In genomic region chrX:71365356-71365875, GRCh38 we compare ENCODE assay signal across 8 cellular contexts. TPM values are rescaled to one million over a fixed set of nuclear protein-coding genes. Genes with fewer than 3 reads are reported as not detected.
DNase-seq lines count a peak whose midpoint lies in the region; ATAC-seq and TF ChIP-seq lines count a peak whose summit lies in the region.

No MANE protein-coding gene starts in this region.

- peaks cover 18% of the 10 kb centered on the region for H3K36me3 Mint-ChIP-seq in activated T-helper 1 cell treated with anti-CD3 and anti-CD28 coated beads, Interleukin-12 subunit alpha, Interleukin-12 subunit beta, Interleukin-2, Interleukin-4 antibody, amounts not matched to agents 30 ng/mL and 10 ng/mL and 1 ng/mL, durations not matched to agents 14 hours and 24 hours and 36 hours (ENCODE audit: low read depth)
- H3K36me3 Mint-ChIP-seq in immature natural killer cell: no peaks in the 10 kb centered on the region

- H3K36me3 ChIP-seq in HAP-1 (replicated peaks) (peaks cover 21% of the 10 kb centered on the region), thymus (ENCODE audit: control insufficient read depth, insufficient read depth) (peaks cover 3% of the 10 kb centered on the region)

- 5% methylated on average over 16 of the region's 16 CpGs for WGBS in thymus

- no peaks in the 10 kb centered on the region for H3K9me3 ChIP-seq in HAP-1
- H3K9me3 ChIP-seq in thymus (ENCODE audit: control insufficient read depth): no peaks in the 10 kb centered on the region

- ATAC-seq in GM21526 (IDR thresholded peaks at IDR 0.05; ENCODE audit: low FRiP score, unreplicated experiment): no peak

- H3K4me1 ChIP-seq in HAP-1 (peaks cover 10% of the 10 kb centered on the region), thymus (ENCODE audit: control insufficient read depth, insufficient read depth, low read length) (peaks cover 3% of the 10 kb centered on the region)

- H3K27me3 ChIP-seq in HAP-1 (ENCODE audit: low read depth): no peaks in the 10 kb centered on the region
- no peaks in the 10 kb centered on the region for H3K27me3 ChIP-seq in thymus (ENCODE audit: control insufficient read depth, insufficient read depth)

- DNase-seq in AG09309 (ENCODE audit: low read depth) (no peak), HAP-1 (ENCODE audit: low spot score in 2 of 2) (no peak), immature natural killer cell (no peak), NCI-H526 treated with DMSO at 0.1 percent for 48 hours (lab: John Stamatoyannopoulos, UW) (no peak), MV-4-11 (lab: John Stamatoyannopoulos, UW) (no peak)
- DNase-seq in activated T-helper 1 cell treated with anti-CD3 and anti-CD28 coated beads, Interleukin-12 subunit alpha, Interleukin-12 subunit beta, Interleukin-2, Interleukin-4 antibody, amounts not matched to agents 30 ng/mL and 10 ng/mL and 1 ng/mL, durations not matched to agents 14 hours and 24 hours and 36 hours (ENCODE audit: low spot score): no peak

- no peaks in the 10 kb centered on the region for H3K27me3 Mint-ChIP-seq in activated T-helper 1 cell treated with anti-CD3 and anti-CD28 coated beads, Interleukin-12 subunit alpha, Interleukin-12 subunit beta, Interleukin-2, Interleukin-4 antibody, amounts not matched to agents 30 ng/mL and 10 ng/mL and 1 ng/mL, durations not matched to agents 14 hours and 24 hours and 36 hours (ENCODE audit: insufficient read depth)
- peaks cover 7 to 15% (median 8%) of the 10 kb centered on the region in 3 donors for H3K27me3 Mint-ChIP-seq in immature natural killer cell (ENCODE audit: low read depth in 3 of 3)

- no peaks in the 10 kb centered on the region for H3K9me3 Mint-ChIP-seq in activated T-helper 1 cell treated with anti-CD3 and anti-CD28 coated beads, Interleukin-12 subunit alpha, Interleukin-12 subunit beta, Interleukin-2, Interleukin-4 antibody, amounts not matched to agents 30 ng/mL and 10 ng/mL and 1 ng/mL, durations not matched to agents 14 hours and 24 hours and 36 hours
- H3K9me3 Mint-ChIP-seq in immature natural killer cell: peaks cover 0 to 1% (median 0%) of the 10 kb centered on the region in 6 donors

- peaks cover 14% of the 10 kb centered on the region for H3K4me1 Mint-ChIP-seq in activated T-helper 1 cell treated with anti-CD3 and anti-CD28 coated beads, Interleukin-12 subunit alpha, Interleukin-12 subunit beta, Interleukin-2, Interleukin-4 antibody, amounts not matched to agents 30 ng/mL and 10 ng/mL and 1 ng/mL, durations not matched to agents 14 hours and 24 hours and 36 hours (ENCODE audit: low read depth)
- peaks cover 22 to 29% of the 10 kb centered on the region in 2 donors for H3K4me1 Mint-ChIP-seq in immature natural killer cell

- H3K4me3 ChIP-seq in AG09309 (ENCODE audit: control insufficient read depth, low read depth, low read length) (peak overlapping the region; percentile 54), HAP-1 (peak overlapping the region; percentile 68), thymus (ENCODE audit: low read length) (peak overlapping the region; percentile 70)

- intact Hi-C loops in activated T-helper 1 cell treated with anti-CD3 and anti-CD28 coated beads, Interleukin-12 subunit alpha, Interleukin-12 subunit beta, Interleukin-2, Interleukin-4 antibody, amounts not matched to agents 30 ng/mL and 10 ng/mL and 1 ng/mL, durations not matched to agents 14 hours and 24 hours and 36 hours (cut with micrococcal nuclease): loop anchor here (1.0 to 5.0 kb wide), 3 partner anchors 111 to 253 kb away; partner anchors contain the start of genes IL2RG and ZMYM3

- peak overlapping the region; percentile 97 for H3K4me3 Mint-ChIP-seq in activated T-helper 1 cell treated with anti-CD3 and anti-CD28 coated beads, Interleukin-12 subunit alpha, Interleukin-12 subunit beta, Interleukin-2, Interleukin-4 antibody, amounts not matched to agents 30 ng/mL and 10 ng/mL and 1 ng/mL, durations not matched to agents 14 hours and 24 hours and 36 hours
- H3K4me3 Mint-ChIP-seq in immature natural killer cell: peak overlapping the region; percentile 86 to 98 (median 96)

- H3K27ac ChIP-seq in thymus (ENCODE audit: low read depth): peak overlapping the region; percentile 80

- no peak for TF ChIP-seq CTCF in AG09309 (IDR thresholded peaks at IDR 0.05; ENCODE audit: control insufficient read depth, insufficient read depth, low read depth, low read length, missing control alignments)

- H3K27ac Mint-ChIP-seq in activated T-helper 1 cell treated with anti-CD3 and anti-CD28 coated beads, Interleukin-12 subunit alpha, Interleukin-12 subunit beta, Interleukin-2, Interleukin-4 antibody, amounts not matched to agents 30 ng/mL and 10 ng/mL and 1 ng/mL, durations not matched to agents 14 hours and 24 hours and 36 hours: peak overlapping the region; percentile 99
- H3K27ac Mint-ChIP-seq in immature natural killer cell: peak overlapping the region; percentile 95 to 99 (median 98)

- in situ Hi-C loops in HAP-1 (cut with MboI; ENCODE audit: low sequenced_read_pairs): no loop called here

RNA-seq across cellular contexts. Expression of gene TAF1, which starts 0.7 kb away (rescaled TPM):
- 41.4 and 46.1 TPM in 2 replicates for total RNA-seq in activated T-helper 1 cell treated with anti-CD3 and anti-CD28 coated beads, Interleukin-12 subunit alpha, Interleukin-12 subunit beta, Interleukin-2, Interleukin-4 antibody, amounts not matched to agents 30 ng/mL and 10 ng/mL and 1 ng/mL, durations not matched to agents 14 hours and 24 hours and 36 hours
- 10 to 100 TPM in 1 of 3 donors, 1 to 10 TPM in 2; 3.0 to 10.9 (median 3.3) TPM for polyA plus RNA-seq in immature natural killer cell
- 14.6 TPM for polyA plus RNA-seq in thymus
